2 cellular contexts compared by ENCODE assay signal in the genomic region with DNA sequence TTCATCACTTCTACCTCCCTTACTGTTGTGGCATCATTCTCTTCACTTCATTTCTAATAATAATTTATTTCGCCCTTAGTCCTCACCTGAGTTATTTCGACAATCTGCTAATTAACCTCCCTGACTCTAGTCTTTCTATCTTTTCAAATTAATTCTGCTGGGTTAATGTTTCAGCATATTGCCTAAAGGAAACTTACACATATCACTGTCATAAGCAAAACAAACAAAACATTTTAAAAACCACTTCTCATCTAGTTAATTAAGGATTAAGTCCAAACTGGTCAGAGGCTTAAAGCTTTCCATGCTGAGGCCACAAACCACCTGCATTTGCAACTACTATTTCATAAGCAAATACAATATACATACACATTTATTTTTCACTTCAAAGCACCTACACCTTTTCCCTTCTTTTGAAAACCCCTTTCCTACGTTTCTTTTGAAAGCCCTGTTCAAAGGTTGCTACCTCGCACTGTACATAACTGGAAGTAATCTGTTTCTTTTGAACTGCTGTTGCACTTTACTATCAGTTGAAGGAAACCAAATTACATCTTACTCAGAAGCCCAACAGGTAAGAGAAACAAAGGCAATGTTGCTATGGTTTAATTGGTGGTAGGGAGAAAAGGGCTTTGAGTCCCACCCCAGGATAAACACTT.
TF ChIP-seq lines count a peak whose summit lies in the region.

No MANE protein-coding gene starts in this region.

TF ChIP-seq in HEK293, 187 proteins besides CTCF, POLR2A, EP300 and RAD21 (continued from another document):
- no peak for TF ChIP-seq ZNF514 (tag by site-specific recombination; IDR thresholded peaks at IDR 0.05)
- no peak for TF ChIP-seq ZNF26 (tag by site-specific recombination; IDR thresholded peaks at IDR 0.05)
- 0 out of 2 replicates have a peak, but pooled peaks have one; percentile 13 for TF ChIP-seq SCRT2 (tag by site-specific recombination; IDR thresholded peaks at IDR 0.05)
- no peak for TF ChIP-seq ZNF426 (tag by site-specific recombination; IDR thresholded peaks at IDR 0.05)
- TF ChIP-seq ZSCAN23 (tag by site-specific recombination; IDR thresholded peaks at IDR 0.05), result no peak
- no peak for TF ChIP-seq ZNF114 (tag by site-specific recombination; IDR thresholded peaks at IDR 0.05)
- TF ChIP-seq PBX3 (CRISPR knock-in tag; IDR thresholded peaks at IDR 0.05), result no peak
- no peak for TF ChIP-seq ZNF544 (tag by site-specific recombination; IDR thresholded peaks at IDR 0.05)
- TF ChIP-seq ZNF341 (tag by site-specific recombination; IDR thresholded peaks at IDR 0.05; ENCODE audit: low read depth), result no peak
- no peak for TF ChIP-seq ZNF621 (tag by site-specific recombination; IDR thresholded peaks at IDR 0.05)
- no peak for TF ChIP-seq ZSCAN18 (tag by site-specific recombination; IDR thresholded peaks at IDR 0.05)
- no peak for TF ChIP-seq ZNF776 (tag by site-specific recombination; IDR thresholded peaks at IDR 0.05; ENCODE audit: borderline replicate concordance)
- no peak for TF ChIP-seq ZNF624 (tag by site-specific recombination; IDR thresholded peaks at IDR 0.05)
- TF ChIP-seq OSR2 (tag by site-specific recombination; IDR thresholded peaks at IDR 0.05), result peak; percentile 65
- TF ChIP-seq PRDM6 (tag by site-specific recombination; IDR thresholded peaks at IDR 0.05), result peak; percentile 54
- no peak for TF ChIP-seq ZNF747 (tag by site-specific recombination; IDR thresholded peaks at IDR 0.05)
- peak; percentile 76; the same call in 1 of the 2 replicates for TF ChIP-seq ZNF10 (tag by site-specific recombination; IDR thresholded peaks at IDR 0.05)
- peak; percentile 33; the same call in 1 of the 2 replicates for TF ChIP-seq ZBTB44 (tag by site-specific recombination; IDR thresholded peaks at IDR 0.05)
- TF ChIP-seq KLF1 (tag by site-specific recombination; IDR thresholded peaks at IDR 0.05), result no peak
- TF ChIP-seq WT1 (tag by site-specific recombination; IDR thresholded peaks at IDR 0.05), result peak; percentile 65
- TF ChIP-seq ZNF391 (tag by site-specific recombination; IDR thresholded peaks at IDR 0.05; ENCODE audit: borderline replicate concordance, low read depth), result no peak

TF ChIP-seq in GM12878, 131 proteins besides CTCF, POLR2A, EP300 and RAD21 (continued from another document):
- no peak for TF ChIP-seq SUPT20H (IDR thresholded peaks at IDR 0.05; ENCODE audit: borderline replicate concordance, control insufficient read depth, low read depth, low read length)
- TF ChIP-seq NRF1 (conservative IDR thresholded peaks at IDR 0.05; ENCODE audit: low read depth, low read length), result no peak
- TF ChIP-seq MYC (IDR thresholded peaks at IDR 0.05; ENCODE audit: insufficient read depth, insufficient read length, insufficient replicate concordance, low read length, severe bottlenecking), result no peak
- TF ChIP-seq EZH2 (IDR thresholded peaks at IDR 0.05; ENCODE audit: borderline replicate concordance, control insufficient read depth, low read depth, low read length), result no peak
- TF ChIP-seq ZNF384 (IDR thresholded peaks at IDR 0.05; ENCODE audit: borderline replicate concordance, low read depth, low read length), result no peak
- no peak for TF ChIP-seq EED (IDR thresholded peaks at IDR 0.05; ENCODE audit: low read depth)
- TF ChIP-seq MLLT1 (IDR thresholded peaks at IDR 0.05), result no peak
- no peak for TF ChIP-seq ZNF207 (IDR thresholded peaks at IDR 0.05; ENCODE audit: borderline replicate concordance)
- no peak for TF ChIP-seq ATF7 (IDR thresholded peaks at IDR 0.05; ENCODE audit: low read depth)
